In the genomic region with DNA sequence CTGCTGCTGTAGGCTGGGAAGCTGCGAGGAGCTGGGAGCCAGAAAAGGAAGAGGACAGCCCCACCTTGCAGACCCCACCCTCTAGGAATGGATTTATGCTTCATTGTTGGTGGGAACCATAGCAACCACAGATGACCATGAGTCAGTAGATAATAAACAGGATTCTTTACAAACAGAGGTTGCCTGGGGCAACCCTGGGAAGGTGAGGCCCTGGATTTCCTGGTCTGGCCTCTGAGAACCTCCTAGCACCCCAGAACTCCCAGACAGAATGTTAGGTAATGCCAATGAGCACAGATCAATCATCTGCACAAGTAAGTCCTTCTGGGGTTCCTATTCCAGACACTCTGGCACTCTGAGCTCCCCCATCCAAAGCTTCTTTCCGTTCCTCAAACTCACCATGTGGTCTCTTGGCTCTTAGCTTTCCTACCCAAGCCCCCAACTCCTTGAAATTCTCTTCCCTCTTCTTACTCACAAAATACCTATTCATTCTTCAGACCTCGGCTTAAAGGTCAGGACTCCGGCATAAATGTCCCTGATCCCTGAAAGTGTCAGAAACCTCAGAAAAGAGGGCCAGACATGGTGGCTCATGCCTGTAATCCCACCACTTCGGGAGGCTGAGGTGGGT, we compare ENCODE assay signal across 9 cellular contexts. TPM values are rescaled to one million over a fixed set of nuclear protein-coding genes. Genes with fewer than 3 reads are reported as not detected.
A peak's percentile ranks its signal among the peaks of the same experiment; 100 is the strongest.
DNase-seq lines count a peak whose midpoint lies in the region; ATAC-seq and TF ChIP-seq lines count a peak whose summit lies in the region.
"Had no signal": no experiment of that assay in that cellular context is flagged by ENCODE, and none has a peak within 500 bp of the region (broad histone marks: within the 10 kb centered on the region; RNA-seq: fewer than 3 reads in every experiment).

No MANE protein-coding gene starts in this region.

- no peak for TF ChIP-seq POLR2A in adrenal gland (IDR thresholded peaks at IDR 0.05)

- peak; percentile 81 for ATAC-seq in upper lobe of right lung

- H3K4me3 ChIP-seq in adrenal gland (no peak overlapping the region), upper lobe of right lung (no peak overlapping the region)

- H3K4me1 ChIP-seq in adrenal gland (replicated peaks in 1 of 2) (peaks cover 18 to 27% of the 10 kb centered on the region in 2 donors), upper lobe of right lung (no peaks in the 10 kb centered on the region)

- intact Hi-C loops in adrenal gland (cut with DNase I) (no loop called here), upper lobe of right lung (cut with DNase I) (no loop called here)

- DNase-seq in SIG-M5 treated with dmso at 0.1 percent for 504 hours (lab: John Stamatoyannopoulos, UW; ENCODE audit: unreplicated experiment) (peak; percentile 55), SIG-M5 (lab: John Stamatoyannopoulos, UW) (no peak), adrenal gland (peak in 6 of 7 donors; percentile 53 to 79 (median 58)), iris pigment epithelial cell (ENCODE audit: low read depth) (peak; percentile 87), upper lobe of right lung (no peak), GM20000 (ENCODE audit: low spot score) (no peak), DMS114 treated with DMSO at 0.1 percent for 48 hours (lab: John Stamatoyannopoulos, UW; ENCODE audit: unreplicated experiment) (no peak), 8988T (no peak)
- DNase-seq: C1 segment of cervical spinal cord had no signal

- TF ChIP-seq CTCF in adrenal gland (IDR thresholded peaks at IDR 0.05) (no peak), upper lobe of right lung (IDR thresholded peaks at IDR 0.05) (no peak), GM20000 (IDR thresholded peaks at IDR 0.05; ENCODE audit: extremely low read depth, missing control alignments) (no peak)

- H3K27me3 ChIP-seq in adrenal gland, result no peaks in the 10 kb centered on the region
- no peaks in the 10 kb centered on the region for H3K27me3 ChIP-seq in upper lobe of right lung

- H3K9me3 ChIP-seq in adrenal gland (replicated peaks in 1 of 3) (no peaks in the 10 kb centered on the region), upper lobe of right lung (no peaks in the 10 kb centered on the region)

- 56 to 64% (median 59%) methylated on average over 4 to 5 of the region's 5 CpGs for WGBS in adrenal gland, 4 donors

- H3K27ac ChIP-seq in adrenal gland (peak overlapping the region in 4 of 5 donors; percentile 72 to 85 (median 78)), upper lobe of right lung (peak overlapping the region; percentile 58)

- H3K36me3 ChIP-seq in adrenal gland (replicated peaks in 1 of 2) (no peaks in the 10 kb centered on the region), upper lobe of right lung (no peaks in the 10 kb centered on the region)

RNA-seq across cellular contexts. Expression of gene PLEKHG6, which starts 15.2 kb away (rescaled TPM):
- total RNA-seq in adrenal gland, result 1 to 10 TPM in 2 of 8 donors, under 1 TPM in 5, not detected in 1; 0.23 to 1.9 (median 0.51) TPM
- 1 to 10 TPM in 1 of 3 donors, under 1 TPM in 1, not detected in 1; 0.32 to 5.8 TPM for polyA plus RNA-seq in adrenal gland
- total RNA-seq in upper lobe of right lung, result 5.1 TPM

RNA-seq across cellular contexts. Expression of gene TNFRSF1A, which starts 46.6 kb away (rescaled TPM):
- total RNA-seq in adrenal gland (100 to 1,000 TPM; 181 to 386 (median 262) TPM), upper lobe of right lung (185 TPM)
- 100 to 1,000 TPM in 2 of 3 donors, 10 to 100 TPM in 1; 91.8 to 167 (median 160) TPM for polyA plus RNA-seq in adrenal gland

Comparison
In these comparisons a context has a peak if more than half of its experiments do, and no peak if none do; other contexts are left out.
1. DNase-seq: peak in SIG-M5 treated with dmso at 0.1 percent for 504 hours (single experiment), adrenal gland (6 of 7) and iris pigment epithelial cell (single experiment); none in SIG-M5 (single experiment), upper lobe of right lung (single experiment), GM20000 (single experiment), DMS114 treated with DMSO at 0.1 percent for 48 hours (single experiment) and 8988T (single experiment).